11 cellular contexts compared by ENCODE assay signal in genomic region chr9:107631788-107632187, GRCh38.
"Had no signal": no experiment of that assay in that cellular context is flagged by ENCODE, and none has a peak within 500 bp of the region (broad histone marks: within the 10 kb centered on the region; RNA-seq: fewer than 3 reads in every experiment).

No MANE protein-coding gene starts in this region.

- H3K4me3 ChIP-seq: ovary, tibial artery, vagina had no signal

- H3K9me3 Mint-ChIP-seq: activated CD8-positive, alpha-beta T cell treated with anti-CD3 and anti-CD28 coated beads for 36 hours; activated naive CD8-positive, alpha-beta T cell treated with anti-CD3 and anti-CD28 coated beads, Interleukin-2, amount 10 ng/mL, durations not matched to agents 7 days and 5 days had no signal

- ATAC-seq: activated CD8-positive, alpha-beta T cell treated with anti-CD3 and anti-CD28 coated beads for 36 hours; esophagus mucosa had no signal

- H3K36me3 ChIP-seq: ovary, tibial artery, vagina had no signal

- H3K27ac ChIP-seq: ovary, tibial artery, vagina had no signal

- H3K27ac Mint-ChIP-seq: activated CD8-positive, alpha-beta T cell treated with anti-CD3 and anti-CD28 coated beads for 36 hours; activated naive CD8-positive, alpha-beta T cell treated with anti-CD3 and anti-CD28 coated beads, Interleukin-2, amount 10 ng/mL, durations not matched to agents 7 days and 5 days; immature natural killer cell had no signal

- H3K4me3 Mint-ChIP-seq: activated CD8-positive, alpha-beta T cell treated with anti-CD3 and anti-CD28 coated beads for 36 hours; activated naive CD8-positive, alpha-beta T cell treated with anti-CD3 and anti-CD28 coated beads, Interleukin-2, amount 10 ng/mL, durations not matched to agents 7 days and 5 days; immature natural killer cell had no signal

- H3K4me1 Mint-ChIP-seq: activated naive CD8-positive, alpha-beta T cell treated with anti-CD3 and anti-CD28 coated beads, Interleukin-2, amount 10 ng/mL, durations not matched to agents 7 days and 5 days; immature natural killer cell had no signal

- H3K36me3 Mint-ChIP-seq: activated naive CD8-positive, alpha-beta T cell treated with anti-CD3 and anti-CD28 coated beads, Interleukin-2, amount 10 ng/mL, durations not matched to agents 7 days and 5 days; immature natural killer cell had no signal

- H3K27me3 ChIP-seq: ovary, tibial artery, vagina had no signal

- H3K9me3 ChIP-seq: ovary, tibial artery, vagina had no signal

- DNase-seq: activated CD8-positive, alpha-beta memory T cell treated with anti-CD3 and anti-CD28 coated beads, Interleukin-2, amount 50 U/mL, for 4 hours; activated CD8-positive, alpha-beta T cell treated with anti-CD3 and anti-CD28 coated beads for 36 hours; activated naive CD8-positive, alpha-beta T cell treated with anti-CD3 and anti-CD28 coated beads, Interleukin-2, amount 10 ng/mL, durations not matched to agents 7 days and 5 days; anterior cingulate cortex; hippocampal formation; immature natural killer cell; T-helper 9 cell; tibial artery had no signal
